In genomic region chr12:110599334-110599733, GRCh38 we compare ENCODE assay signal across 16 cellular contexts.
"Had no signal": no experiment of that assay in that cellular context is flagged by ENCODE, and none has a peak within 500 bp of the region (broad histone marks: within the 10 kb centered on the region; RNA-seq: fewer than 3 reads in every experiment).

No MANE protein-coding gene starts in this region.

- DNase-seq: activated CD4-positive, CD25-positive, alpha-beta regulatory T cell treated with anti-CD3 and anti-CD28 coated beads, Interleukin-2, amount 50 U/mL, for 72 hours; activated naive CD4-positive, alpha-beta T cell treated with anti-CD3 and anti-CD28 coated beads for 36 hours; amniotic stem cell; effector memory CD8-positive, alpha-beta T cell; left ventricle myocardium superior; pancreas; stimulated activated CD4-positive, alpha-beta T cell treated with anti-CD3 and anti-CD28 coated beads, Interleukin-4, amount 100 ng/mL, for 4 hours had no signal

- H3K36me3 ChIP-seq: gastrocnemius medialis, pancreas, tibial nerve, vagina had no signal

- H3K4me1 Mint-ChIP-seq: neural crest cell had no signal

- H3K27me3 ChIP-seq: gastrocnemius medialis, pancreas, tibial nerve, vagina had no signal

- H3K9me3 ChIP-seq: gastrocnemius medialis, pancreas, tibial nerve, vagina had no signal

- H3K27ac Mint-ChIP-seq: activated naive CD4-positive, alpha-beta T cell treated with anti-CD3 and anti-CD28 coated beads for 36 hours; activated T-helper 17 cell treated with anti-CD3 and anti-CD28 coated beads, Interleukin-2, amount 50 U/mL, for 72 hours; effector memory CD8-positive, alpha-beta T cell; T-helper 2 cell treated with Interferon-gamma antibody and Interleukin-4, amounts not matched to agents 5 μg/mL and 100 μg/mL, for 36 hours had no signal

- H3K4me3 Mint-ChIP-seq: activated naive CD4-positive, alpha-beta T cell treated with anti-CD3 and anti-CD28 coated beads for 36 hours; activated T-helper 17 cell treated with anti-CD3 and anti-CD28 coated beads, Interleukin-2, amount 50 U/mL, for 72 hours; brain; central memory CD8-positive, alpha-beta T cell; effector memory CD8-positive, alpha-beta T cell; neural crest cell; T-helper 2 cell treated with Interferon-gamma antibody and Interleukin-4, amounts not matched to agents 5 μg/mL and 100 μg/mL, for 36 hours had no signal

- H3K9me3 Mint-ChIP-seq: activated naive CD4-positive, alpha-beta T cell treated with anti-CD3 and anti-CD28 coated beads for 36 hours; activated T-helper 17 cell treated with anti-CD3 and anti-CD28 coated beads, Interleukin-2, amount 50 U/mL, for 72 hours; brain; central memory CD8-positive, alpha-beta T cell; effector memory CD8-positive, alpha-beta T cell; neural crest cell; T-helper 2 cell treated with Interferon-gamma antibody and Interleukin-4, amounts not matched to agents 5 μg/mL and 100 μg/mL, for 36 hours had no signal

- H3K36me3 Mint-ChIP-seq: brain had no signal

- H3K4me1 ChIP-seq: pancreas, vagina had no signal

- ATAC-seq: activated T-helper 17 cell treated with anti-CD3 and anti-CD28 coated beads, Interleukin-2, amount 50 U/mL, for 72 hours; effector memory CD8-positive, alpha-beta T cell; gastrocnemius medialis had no signal

- H3K27me3 Mint-ChIP-seq: activated T-helper 17 cell treated with anti-CD3 and anti-CD28 coated beads, Interleukin-2, amount 50 U/mL, for 72 hours; central memory CD8-positive, alpha-beta T cell; effector memory CD8-positive, alpha-beta T cell had no signal

- H3K4me3 ChIP-seq: gastrocnemius medialis, pancreas, tibial nerve, vagina had no signal

- H3K27ac ChIP-seq: epithelial cell of prostate, pancreas, vagina had no signal
